ENCODE assay signal across 16 cellular contexts in the genomic region with DNA sequence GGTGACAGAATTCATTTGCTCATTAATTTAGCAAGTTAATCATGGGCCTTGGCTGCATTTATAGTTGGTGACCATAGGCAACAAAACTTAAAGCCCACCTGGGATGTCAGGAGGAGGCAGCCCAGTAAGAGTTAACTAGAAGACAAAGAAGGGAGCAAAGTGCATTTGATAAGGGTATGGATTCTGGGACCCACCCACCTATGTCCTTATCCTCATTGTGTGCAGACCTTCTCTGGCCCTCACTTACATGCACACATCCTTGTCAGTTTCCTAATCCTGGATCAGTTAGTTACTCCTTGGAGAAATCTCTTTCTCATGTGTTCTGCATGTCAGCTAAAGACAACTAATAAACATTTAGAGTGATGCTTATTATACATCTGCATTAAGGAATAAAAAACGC. TPM values are rescaled to one million over a fixed set of nuclear protein-coding genes. Genes with fewer than 3 reads are reported as not detected.
DNase-seq lines count a peak whose midpoint lies in the region; ATAC-seq, FAIRE-seq and TF ChIP-seq lines count a peak whose summit lies in the region.
"Had no signal": no experiment of that assay in that cellular context is flagged by ENCODE, and none has a peak within 500 bp of the region (broad histone marks: within the 10 kb centered on the region; RNA-seq: fewer than 3 reads in every experiment).

No MANE protein-coding gene starts in this region.

- peaks cover 13 to 19% of the 10 kb centered on the region in 2 donors for H3K9me3 Mint-ChIP-seq in stimulated activated naive B cell treated with anti-CD40 and anti-IgM and Interleukin-4, amounts not matched to agents 10 μg/mL and 1 μg/mL and 100 μg/mL, for 72 hours
- H3K9me3 Mint-ChIP-seq: CD8-positive, alpha-beta T cell had no signal

- peaks cover 56 to 73% of the 10 kb centered on the region in 2 donors for H3K36me3 Mint-ChIP-seq in stimulated activated naive B cell treated with anti-CD40 and anti-IgM and Interleukin-4, amounts not matched to agents 10 μg/mL and 1 μg/mL and 100 μg/mL, for 72 hours
- H3K36me3 Mint-ChIP-seq: CD4-positive, CD25-positive, alpha-beta regulatory T cell; CD8-positive, alpha-beta T cell had no signal

- ATAC-seq in stimulated activated naive B cell treated with anti-CD40 and anti-IgM and Interleukin-4, amounts not matched to agents 10 μg/mL and 1 μg/mL and 100 μg/mL, for 72 hours (replicated peaks): no peak
- ATAC-seq: CD8-positive, alpha-beta T cell had no signal

- peak; percentile 68 for TF ChIP-seq POLR2A in GM12891 (IDR thresholded peaks at IDR 0.05; ENCODE audit: low read depth, low read length)

- FAIRE-seq in GM12891 (lab: Jason Lieb, UNC) (no peak), GM19239 (lab: Jason Lieb, UNC) (peak; percentile 52)
- FAIRE-seq: G401.6, H54 had no signal

- no peaks in the 10 kb centered on the region for H3K27me3 Mint-ChIP-seq in stimulated activated naive B cell treated with anti-CD40 and anti-IgM and Interleukin-4, amounts not matched to agents 10 μg/mL and 1 μg/mL and 100 μg/mL, for 72 hours

- H3K4me3 Mint-ChIP-seq in stimulated activated naive B cell treated with anti-CD40 and anti-IgM and Interleukin-4, amounts not matched to agents 10 μg/mL and 1 μg/mL and 100 μg/mL, for 72 hours: no peak overlapping the region
- H3K4me3 Mint-ChIP-seq: CD4-positive, CD25-positive, alpha-beta regulatory T cell; CD8-positive, alpha-beta T cell; HFFc6 had no signal

- DNase-seq in GM12891 (ENCODE audit: insufficient read length, low spot score) (no peak), GM19239 (ENCODE audit: insufficient read length, low spot score) (no peak), iPS-NIHi7 (ENCODE audit: extremely low spot score) (peak; percentile 8), GF-D8 (lab: John Stamatoyannopoulos, UW) (no peak), HPDE6-E6E7 (ENCODE audit: extremely low spot score) (no peak)
- no peak for DNase-seq in stimulated activated naive B cell treated with anti-CD40 and anti-IgM and Interleukin-4, amounts not matched to agents 10 μg/mL and 1 μg/mL and 100 μg/mL, for 72 hours
- DNase-seq in activated CD8-positive, alpha-beta memory T cell treated with anti-CD3 and anti-CD28 coated beads, Interleukin-2, amount 50 U/mL, for 4 hours: no peak
- DNase-seq: Caco-2; CD4-positive, CD25-positive, alpha-beta regulatory T cell; CD8-positive, alpha-beta T cell; DMS153; DND-41; GOT3; HFFc6 had no signal

- H3K27ac Mint-ChIP-seq in stimulated activated naive B cell treated with anti-CD40 and anti-IgM and Interleukin-4, amounts not matched to agents 10 μg/mL and 1 μg/mL and 100 μg/mL, for 72 hours: peak overlapping the region; percentile 70
- H3K27ac Mint-ChIP-seq: CD4-positive, CD25-positive, alpha-beta regulatory T cell; CD8-positive, alpha-beta T cell; HFFc6 had no signal

- peaks cover 21 to 54% of the 10 kb centered on the region in 2 donors for H3K4me1 Mint-ChIP-seq in stimulated activated naive B cell treated with anti-CD40 and anti-IgM and Interleukin-4, amounts not matched to agents 10 μg/mL and 1 μg/mL and 100 μg/mL, for 72 hours
- H3K4me1 Mint-ChIP-seq: CD4-positive, CD25-positive, alpha-beta regulatory T cell had no signal

TF ChIP-seq in GM12891, 5 proteins besides CTCF, POLR2A, EP300 and RAD21:
- TF ChIP-seq POLR2AphosphoS5 (IDR thresholded peaks at IDR 0.05; ENCODE audit: low read depth, low read length) (peak; percentile 67; the same call in 1 of the 2 replicates), TAF1 (IDR thresholded peaks at IDR 0.05; ENCODE audit: low read depth, low read length) (no peak), SPI1 (IDR thresholded peaks at IDR 0.05; ENCODE audit: low read depth, low read length) (no peak), PAX5 (IDR thresholded peaks at IDR 0.05; ENCODE audit: insufficient read depth, low read length, severe bottlenecking) (no peak), POU2F2 (IDR thresholded peaks at IDR 0.05; ENCODE audit: low read depth, low read length) (no peak)

RNA-seq across cellular contexts. Expression of a gene that starts 24.6 kb away (rescaled TPM):
- 103 TPM for polyA plus RNA-seq in GM12891 (2012; ENCODE audit: low read depth, missing spikeins)
